1 cellular context compared by ENCODE assay signal in the genomic region with DNA sequence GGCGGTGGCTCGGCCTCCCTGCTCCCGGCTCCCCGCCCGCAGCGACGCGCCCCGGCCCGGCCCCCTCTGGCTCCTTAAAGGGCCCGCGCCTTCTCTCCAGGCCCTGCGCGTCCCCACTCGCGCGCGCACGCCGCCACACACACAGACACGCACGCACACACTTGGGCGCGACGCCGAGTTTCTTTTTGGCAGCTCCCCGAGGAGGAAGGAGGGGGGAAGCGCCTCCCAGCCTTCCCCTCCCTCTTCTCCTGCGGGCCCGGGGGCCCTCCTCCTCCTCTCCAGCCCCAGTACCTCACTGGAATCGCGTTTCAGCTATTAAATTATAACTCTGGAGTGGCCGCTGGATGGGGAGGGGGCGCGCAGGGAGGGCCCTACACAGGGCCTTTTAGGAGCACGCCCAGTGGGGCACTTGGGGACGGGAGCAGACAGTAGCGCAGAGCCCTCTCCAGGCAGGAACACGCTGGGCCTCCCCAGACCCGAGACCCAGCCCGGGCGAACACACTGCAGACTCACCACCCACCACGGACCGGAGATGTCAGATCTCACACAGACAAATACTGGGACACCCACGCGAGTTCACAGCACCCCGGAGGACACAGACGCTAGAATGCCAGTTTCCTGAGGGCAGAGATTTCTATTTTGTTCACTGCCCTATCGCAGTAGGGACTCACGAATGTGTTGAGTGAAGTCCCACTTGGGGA.
TF ChIP-seq lines count a peak whose summit lies in the region.

No MANE protein-coding gene starts in this region.

TF ChIP-seq in Ishikawa, 13 proteins besides CTCF, POLR2A, EP300 and RAD21:
- TF ChIP-seq CREB1 (IDR thresholded peaks at IDR 0.05; ENCODE audit: low read depth) (no peak), TEAD4 (IDR thresholded peaks at IDR 0.05) (peak; percentile 44), ZBTB7A (IDR thresholded peaks at IDR 0.05; ENCODE audit: low read depth) (peak; percentile 81), YY1 (IDR thresholded peaks at IDR 0.05; ENCODE audit: low read depth) (0 out of 2 replicates have a peak, but pooled peaks have one; percentile 12), TCF12 (IDR thresholded peaks at IDR 0.05; ENCODE audit: low read depth) (peak; percentile 71; the same call in 1 of the 2 replicates), FOXM1 (IDR thresholded peaks at IDR 0.05; ENCODE audit: borderline replicate concordance, low read depth) (no peak), TAF1 (IDR thresholded peaks at IDR 0.05; ENCODE audit: low read depth) (no peak), CEBPB (IDR thresholded peaks at IDR 0.05) (no peak), NFIC (IDR thresholded peaks at IDR 0.05) (peak; percentile 87), EGR1 (IDR thresholded peaks at IDR 0.05) (no peak)
- TF ChIP-seq, protein P1, sequence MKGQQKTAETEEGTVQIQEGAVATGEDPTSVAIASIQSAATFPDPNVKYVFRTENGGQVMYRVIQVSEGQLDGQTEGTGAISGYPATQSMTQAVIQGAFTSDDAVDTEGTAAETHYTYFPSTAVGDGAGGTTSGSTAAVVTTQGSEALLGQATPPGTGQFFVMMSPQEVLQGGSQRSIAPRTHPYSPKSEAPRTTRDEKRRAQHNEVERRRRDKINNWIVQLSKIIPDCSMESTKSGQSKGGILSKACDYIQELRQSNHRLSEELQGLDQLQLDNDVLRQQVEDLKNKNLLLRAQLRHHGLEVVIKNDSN (IDR thresholded peaks at IDR 0.05), result no peak
- TF ChIP-seq, protein P2, sequence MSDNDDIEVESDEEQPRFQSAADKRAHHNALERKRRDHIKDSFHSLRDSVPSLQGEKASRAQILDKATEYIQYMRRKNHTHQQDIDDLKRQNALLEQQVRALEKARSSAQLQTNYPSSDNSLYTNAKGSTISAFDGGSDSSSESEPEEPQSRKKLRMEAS (IDR thresholded peaks at IDR 0.05), result peak; percentile 80
- TF ChIP-seq, protein P3, sequence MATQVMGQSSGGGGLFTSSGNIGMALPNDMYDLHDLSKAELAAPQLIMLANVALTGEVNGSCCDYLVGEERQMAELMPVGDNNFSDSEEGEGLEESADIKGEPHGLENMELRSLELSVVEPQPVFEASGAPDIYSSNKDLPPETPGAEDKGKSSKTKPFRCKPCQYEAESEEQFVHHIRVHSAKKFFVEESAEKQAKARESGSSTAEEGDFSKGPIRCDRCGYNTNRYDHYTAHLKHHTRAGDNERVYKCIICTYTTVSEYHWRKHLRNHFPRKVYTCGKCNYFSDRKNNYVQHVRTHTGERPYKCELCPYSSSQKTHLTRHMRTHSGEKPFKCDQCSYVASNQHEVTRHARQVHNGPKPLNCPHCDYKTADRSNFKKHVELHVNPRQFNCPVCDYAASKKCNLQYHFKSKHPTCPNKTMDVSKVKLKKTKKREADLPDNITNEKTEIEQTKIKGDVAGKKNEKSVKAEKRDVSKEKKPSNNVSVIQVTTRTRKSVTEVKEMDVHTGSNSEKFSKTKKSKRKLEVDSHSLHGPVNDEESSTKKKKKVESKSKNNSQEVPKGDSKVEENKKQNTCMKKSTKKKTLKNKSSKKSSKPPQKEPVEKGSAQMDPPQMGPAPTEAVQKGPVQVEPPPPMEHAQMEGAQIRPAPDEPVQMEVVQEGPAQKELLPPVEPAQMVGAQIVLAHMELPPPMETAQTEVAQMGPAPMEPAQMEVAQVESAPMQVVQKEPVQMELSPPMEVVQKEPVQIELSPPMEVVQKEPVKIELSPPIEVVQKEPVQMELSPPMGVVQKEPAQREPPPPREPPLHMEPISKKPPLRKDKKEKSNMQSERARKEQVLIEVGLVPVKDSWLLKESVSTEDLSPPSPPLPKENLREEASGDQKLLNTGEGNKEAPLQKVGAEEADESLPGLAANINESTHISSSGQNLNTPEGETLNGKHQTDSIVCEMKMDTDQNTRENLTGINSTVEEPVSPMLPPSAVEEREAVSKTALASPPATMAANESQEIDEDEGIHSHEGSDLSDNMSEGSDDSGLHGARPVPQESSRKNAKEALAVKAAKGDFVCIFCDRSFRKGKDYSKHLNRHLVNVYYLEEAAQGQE (IDR thresholded peaks at IDR 0.05; ENCODE audit: low read depth), result no peak
